8 cellular contexts compared by ENCODE assay signal in the genomic region with DNA sequence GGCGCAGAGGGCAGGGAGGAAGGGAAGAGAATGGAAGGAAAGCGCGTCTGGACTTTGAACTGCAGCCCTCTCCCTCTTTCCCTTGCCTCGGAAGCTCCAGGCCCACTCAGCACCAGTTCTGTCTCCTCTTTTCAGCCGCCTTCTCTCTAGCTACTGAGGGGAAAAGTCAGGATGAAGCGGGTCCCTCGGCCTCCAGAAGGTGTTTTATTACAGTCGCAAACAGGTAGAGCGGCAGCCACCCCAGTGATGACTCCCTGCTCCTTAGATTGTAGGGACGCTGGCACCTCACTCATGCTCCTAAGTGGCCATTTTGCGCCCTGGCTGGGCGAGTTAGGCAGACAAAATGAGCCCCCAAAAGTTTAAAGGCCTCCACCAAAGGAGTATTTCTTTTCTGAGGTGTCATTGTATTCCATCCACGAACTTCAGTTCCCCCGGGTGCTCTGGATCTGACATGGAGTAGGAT. TPM values are rescaled to one million over a fixed set of nuclear protein-coding genes. Genes with fewer than 3 reads are reported as not detected.
DNase-seq lines count a peak whose midpoint lies in the region; ATAC-seq and TF ChIP-seq lines count a peak whose summit lies in the region.

No MANE protein-coding gene starts in this region.

- TF ChIP-seq CTCF in gastroesophageal sphincter (IDR thresholded peaks at IDR 0.05) (no peak), retinal pigment epithelial cell (conservative IDR thresholded peaks at IDR 0.05; ENCODE audit: low read depth, low read length) (no peak)

- H3F3A ChIP-seq in GM23248 (ENCODE audit: insufficient read depth) = peaks cover 39% of the 10 kb centered on the region

- H3K9me3 ChIP-seq in GM23248 (ENCODE audit: low read depth) = no peaks in the 10 kb centered on the region
- H3K9me3 ChIP-seq in gastroesophageal sphincter = no peaks in the 10 kb centered on the region

- whole genome bisulfite sequencing in GM23248 (ENCODE audit: low coverage in 1 of 2, low lambda C conversion rate in 2 of 2, missing lambda C conversion rate in 2 of 2), 2 experiments = 20 to 22% methylated on average over 13 to 14 of the region's 14 CpGs
- 35% methylated on average over 10 to 11 of the region's 14 CpGs for WGBS in gastroesophageal sphincter (ENCODE audit: low coverage in 1 of 2), 2 donors

- no peak for TF ChIP-seq POLR2A in gastroesophageal sphincter (IDR thresholded peaks at IDR 0.05)

- in situ Hi-C loops in GM23248 (cut with MboI) = no loop called here

- H3K27ac ChIP-seq in GM23248 = peak overlapping the region; percentile 96
- H3K27ac ChIP-seq in gastroesophageal sphincter = peak overlapping the region; percentile 97 to 100 (median 98)

- H3K9ac ChIP-seq in GM23248 = peak overlapping the region; percentile 99

- peaks cover 37% of the 10 kb centered on the region for H3K79me2 ChIP-seq in GM23248 (ENCODE audit: insufficient read depth)

- H3K4me2 ChIP-seq in GM23248 (ENCODE audit: unreplicated experiment) = peak overlapping the region; percentile 95

- peak overlapping the region; percentile 81 for H2AFZ ChIP-seq in GM23248

- no peaks in the 10 kb centered on the region; the same call in 1 of the 2 replicates for H4K20me1 ChIP-seq in GM23248 (ENCODE audit: insufficient read depth)

- peaks cover 45% of the 10 kb centered on the region for H3K4me1 ChIP-seq in GM23248 (ENCODE audit: insufficient read depth)
- H3K4me1 ChIP-seq in gastroesophageal sphincter = peaks cover 0 to 55% (median 20%) of the 10 kb centered on the region in 3 donors

- H3K4me3 ChIP-seq in GM23248 (peak overlapping the region; percentile 88), gastroesophageal sphincter (peak overlapping the region; percentile 85 to 94), retinal pigment epithelial cell (ENCODE audit: low read length) (peak overlapping the region; percentile 52)

- DNase-seq in GM23248 (no peak), SW480 (ENCODE audit: low spot score) (peak; percentile 39), retinal pigment epithelial cell (ENCODE audit: low read depth) (no peak), RPMI8226 (no peak), NCI-H1694 (lab: John Stamatoyannopoulos, UW) (no peak), DMS53 treated with DMSO at 0.1 percent for 48 hours (lab: John Stamatoyannopoulos, UW; ENCODE audit: unreplicated experiment) (no peak)

- no peaks in the 10 kb centered on the region for H3K27me3 ChIP-seq in GM23248 (replicated peaks; ENCODE audit: insufficient read depth)
- H3K27me3 ChIP-seq in gastroesophageal sphincter = no peaks in the 10 kb centered on the region

- TF ChIP-seq EP300 in gastroesophageal sphincter (IDR thresholded peaks at IDR 0.05) = no peak

- no peaks in the 10 kb centered on the region for H3K9me2 ChIP-seq in GM23248 (ENCODE audit: insufficient read depth)

- no peaks in the 10 kb centered on the region for H3K36me3 ChIP-seq in GM23248 (ENCODE audit: low read depth)
- no peaks in the 10 kb centered on the region for H3K36me3 ChIP-seq in gastroesophageal sphincter

- no peak for ATAC-seq in gastroesophageal sphincter
- no peak for ATAC-seq in HG03280 (IDR thresholded peaks at IDR 0.05; ENCODE audit: unreplicated experiment)

RNA-seq across cellular contexts. Expression of a gene that starts 0.9 kb away (rescaled TPM):
- total RNA-seq in GM23248 (2014; rRNA removed; shearing (Covaris generic)) = 56.7 and 72.4 TPM in 2 replicates
- polyA plus RNA-seq in GM23248 (2016; fragmentation: Nextera tagmentation; extraction: Ambion mirVana) = 10.8 and 11.1 TPM in 2 replicates
- 100 to 1,000 TPM in 2 of 4 donors, 10 to 100 TPM in 2; 60.2 to 157 (median 102) TPM for total RNA-seq in gastroesophageal sphincter
